ENCODE assay signal across 9 cellular contexts in the genomic region with DNA sequence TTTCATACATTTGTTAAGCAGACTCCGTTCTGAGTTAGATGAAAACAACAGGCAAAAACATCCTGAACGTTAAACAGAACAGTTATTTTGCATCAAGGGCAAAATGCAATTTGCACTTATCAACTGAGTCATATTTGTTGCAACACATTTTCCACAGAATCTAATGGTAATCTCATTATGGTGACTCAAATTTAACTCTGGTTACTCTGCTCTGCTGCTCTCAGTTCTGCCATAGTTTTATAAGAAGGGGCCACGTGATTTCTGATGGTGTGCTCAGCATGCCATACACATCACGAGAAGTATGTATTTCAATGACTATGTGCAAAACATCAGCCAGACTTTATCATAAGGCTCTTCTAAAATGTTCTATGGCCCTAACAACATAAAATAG.
A peak's percentile ranks its signal among the peaks of the same experiment; 100 is the strongest.
DNase-seq lines count a peak whose midpoint lies in the region; FAIRE-seq and TF ChIP-seq lines count a peak whose summit lies in the region.
"Had no signal": no experiment of that assay in that cellular context is flagged by ENCODE, and none has a peak within 500 bp of the region (broad histone marks: within the 10 kb centered on the region; RNA-seq: fewer than 3 reads in every experiment).

No MANE protein-coding gene starts in this region.

- DNase-seq in AG09309 (ENCODE audit: low read depth) (peak; percentile 39), GM12891 (ENCODE audit: insufficient read length, low spot score) (no peak), SIG-M5 (lab: John Stamatoyannopoulos, UW) (peak; percentile 29), fibroblast of villous mesenchyme (ENCODE audit: low read depth) (peak; percentile 95), 8988T (no peak), NCI-H2227 (lab: John Stamatoyannopoulos, UW; ENCODE audit: unreplicated experiment) (no peak), GOT3 (lab: John Stamatoyannopoulos, UW) (no peak), DMS53 (lab: John Stamatoyannopoulos, UW) (no peak)
- DNase-seq: amniotic stem cell had no signal

- FAIRE-seq in GM12891 (lab: Jason Lieb, UNC) = peak; percentile 9

- H3K4me3 ChIP-seq in AG09309 (ENCODE audit: control insufficient read depth, low read depth, low read length) (no peak overlapping the region), fibroblast of villous mesenchyme (ENCODE audit: low read depth, low read length) (no peak overlapping the region)

- no peak for TF ChIP-seq POLR2A in GM12891 (IDR thresholded peaks at IDR 0.05; ENCODE audit: low read depth, low read length)

- no peak for TF ChIP-seq CTCF in AG09309 (IDR thresholded peaks at IDR 0.05; ENCODE audit: control insufficient read depth, insufficient read depth, low read depth, low read length, missing control alignments)
- no peak for TF ChIP-seq CTCF in fibroblast of villous mesenchyme (IDR thresholded peaks at IDR 0.05; ENCODE audit: insufficient read depth, low read depth, low read length)

TF ChIP-seq in GM12891, 5 proteins besides CTCF, POLR2A, EP300 and RAD21:
- TF ChIP-seq TAF1 (IDR thresholded peaks at IDR 0.05; ENCODE audit: low read depth, low read length) (no peak), POLR2AphosphoS5 (IDR thresholded peaks at IDR 0.05; ENCODE audit: low read depth, low read length) (no peak), PAX5 (IDR thresholded peaks at IDR 0.05; ENCODE audit: insufficient read depth, low read length, severe bottlenecking) (no peak), POU2F2 (IDR thresholded peaks at IDR 0.05; ENCODE audit: low read depth, low read length) (no peak), SPI1 (IDR thresholded peaks at IDR 0.05; ENCODE audit: low read depth, low read length) (no peak)

Comparison
In these comparisons a context has a peak if more than half of its experiments do, and no peak if none do; other contexts are left out.
1. DNase-seq: peak in AG09309 (single experiment), SIG-M5 (single experiment) and fibroblast of villous mesenchyme (single experiment); none in GM12891 (single experiment), 8988T (single experiment), NCI-H2227 (single experiment), GOT3 (single experiment) and DMS53 (single experiment).